Comparison of ENCODE assay signal across 20 cellular contexts in genomic region chr7:130361681-130362080, GRCh38. TPM values are rescaled to one million over a fixed set of nuclear protein-coding genes. Genes with fewer than 3 reads are reported as not detected.
DNase-seq lines count a peak whose midpoint lies in the region; ATAC-seq and TF ChIP-seq lines count a peak whose summit lies in the region.
"Had no signal": no experiment of that assay in that cellular context is flagged by ENCODE, and none has a peak within 500 bp of the region (broad histone marks: within the 10 kb centered on the region; RNA-seq: fewer than 3 reads in every experiment).

No MANE protein-coding gene starts in this region.

- H3K27ac ChIP-seq in neuronal stem cell (replicated peaks; ENCODE audit: low read length) (no peak overlapping the region), OCI-LY7 (ENCODE audit: low read depth, low read length, poor library complexity, severe bottlenecking) (no peak overlapping the region)
- H3K27ac ChIP-seq: BLaER1 had no signal

- peaks cover 3 to 13% of the 10 kb centered on the region in 2 donors for H3K4me1 ChIP-seq in neuronal stem cell (ENCODE audit: control insufficient read depth in 2 of 2, insufficient read depth in 1 of 2, low read depth in 1 of 2, low read length in 2 of 2)
- no peaks in the 10 kb centered on the region for H3K4me1 ChIP-seq in OCI-LY7 (ENCODE audit: insufficient read depth, low read length, poor library complexity, severe bottlenecking)
- H3K4me1 ChIP-seq: BLaER1 had no signal

- no peaks in the 10 kb centered on the region for H3K9me2 ChIP-seq in OCI-LY7 (ENCODE audit: insufficient read depth, low read length)

- H4K91ac ChIP-seq in neuronal stem cell (ENCODE audit: low read depth, low read length, poor library complexity): no peak overlapping the region

- no peak overlapping the region for H3K27ac Mint-ChIP-seq in chondrocyte (ENCODE audit: unreplicated experiment)
- peak overlapping the region; percentile 31 for H3K27ac Mint-ChIP-seq in type B pancreatic cell
- H3K27ac Mint-ChIP-seq: CD8-positive, alpha-beta T cell; HFFc6; IgD-negative memory B cell had no signal

- H3K4me3 ChIP-seq in neuronal stem cell (ENCODE audit: low read length in 2 of 2) (no peak overlapping the region), OCI-LY7 (ENCODE audit: low read depth, low read length, poor library complexity, severe bottlenecking) (no peak overlapping the region)
- H3K4me3 ChIP-seq: BLaER1 had no signal

- DNase-seq in cardiac septum (ENCODE audit: low spot score) (peak; percentile 53), left cardiac atrium (no peak), chondrocyte (ENCODE audit: low spot score) (peak; percentile 63), neuronal stem cell (ENCODE audit: low spot score) (no peak), type B pancreatic cell (ENCODE audit: extremely low spot score, unreplicated experiment) (no peak), OCI-LY7 (ENCODE audit: low spot score) (no peak), CD1c-positive myeloid dendritic cell (ENCODE audit: extremely low spot score) (no peak), NCI-H2227 (lab: John Stamatoyannopoulos, UW; ENCODE audit: unreplicated experiment) (no peak)
- DNase-seq: 8988T; Calu3; CD8-positive, alpha-beta T cell; DMS79 treated with DMSO at 0.1 percent for 48 hours; GF-D8; GOT3; HFFc6 had no signal

- BruUV-seq in OCI-LY7 (replicated peaks; lab: Mats Ljungman, UMichigan): no TSS peak

- no peaks in the 10 kb centered on the region for H3K79me1 ChIP-seq in neuronal stem cell (ENCODE audit: low read depth, low read length)

- no peak overlapping the region for H3K4ac ChIP-seq in neuronal stem cell (ENCODE audit: low read length)

- H3K79me2 ChIP-seq in OCI-LY7 (ENCODE audit: insufficient read depth, low read depth, low read length): no peaks in the 10 kb centered on the region

- intact Hi-C loops in cardiac septum (cut with DNase I): loop anchor here (10.0 kb wide), 1 partner anchor 83 kb away; the partner anchor contains the start of gene CEP41
- intact Hi-C loops in left cardiac atrium (cut with DNase I): no loop called here
- intact Hi-C loops in OCI-LY7 (cut with micrococcal nuclease; ENCODE audit: unreplicated experiment): no loop called here

- peak overlapping the region; percentile 6 for H2AK5ac ChIP-seq in neuronal stem cell (ENCODE audit: low read depth, low read length)

- H3K4me2 ChIP-seq in neuronal stem cell (ENCODE audit: insufficient read depth, low read length, poor library complexity, severe bottlenecking) (no peak overlapping the region), OCI-LY7 (ENCODE audit: low read length) (no peak overlapping the region)
- H3K4me2 ChIP-seq: BLaER1 had no signal

- H2BK12ac ChIP-seq in neuronal stem cell (ENCODE audit: low read length): peak overlapping the region; percentile 41

- H3K4me1 Mint-ChIP-seq in chondrocyte (ENCODE audit: low read depth) (peaks cover 42% of the 10 kb centered on the region), type B pancreatic cell (ENCODE audit: unreplicated experiment) (peaks cover 34% of the 10 kb centered on the region)

- H3K9me3 ChIP-seq in neuronal stem cell (replicated peaks in 1 of 2; ENCODE audit: control insufficient read depth in 2 of 2, insufficient read depth in 1 of 2, low read depth in 1 of 2, low read length in 2 of 2): peaks cover 7 to 15% of the 10 kb centered on the region in 2 donors
- no peaks in the 10 kb centered on the region for H3K9me3 ChIP-seq in OCI-LY7 (ENCODE audit: low read length)

- H3K36me3 Mint-ChIP-seq in chondrocyte (ENCODE audit: low read depth) (peaks cover 9% of the 10 kb centered on the region), type B pancreatic cell (peaks cover 10% of the 10 kb centered on the region)
- H3K36me3 Mint-ChIP-seq: CD14-positive monocyte; CD8-positive, alpha-beta T cell had no signal

- no CpG with 5 or more reads among the region's 7 CpGs for WGBS in neuronal stem cell (ENCODE audit: extremely low coverage in 2 of 2, insufficient read length in 2 of 2, insufficient replicate concordance in 1 of 2), 2 donors

- no peaks in the 10 kb centered on the region for H3K27me3 ChIP-seq in neuronal stem cell (ENCODE audit: control insufficient read depth in 3 of 3, insufficient read depth in 3 of 3, low read depth in 1 of 3, low read length in 3 of 3)
- H3K27me3 ChIP-seq: BLaER1 had no signal

- H3K9me3 Mint-ChIP-seq in chondrocyte (ENCODE audit: low read depth) (peaks cover 19% of the 10 kb centered on the region), type B pancreatic cell (peaks cover 5% of the 10 kb centered on the region)

- no peak overlapping the region for H2AFZ ChIP-seq in neuronal stem cell (ENCODE audit: low read length)
- H2AFZ ChIP-seq in OCI-LY7 (ENCODE audit: low read length): no peak overlapping the region

- TF ChIP-seq CTCF in chondrocyte (IDR thresholded peaks at IDR 0.05) (no peak), type B pancreatic cell (conservative IDR thresholded peaks at IDR 0.05) (no peak), OCI-LY7 (conservative IDR thresholded peaks at IDR 0.05; ENCODE audit: low read length) (no peak)

- ATAC-seq in left cardiac atrium: no peak
- ATAC-seq: CD8-positive, alpha-beta T cell; HCT116 had no signal

- no peak overlapping the region for H3K4me3 Mint-ChIP-seq in chondrocyte (ENCODE audit: unreplicated experiment)
- H3K4me3 Mint-ChIP-seq in type B pancreatic cell: no peak overlapping the region
- H3K4me3 Mint-ChIP-seq: CD14-positive monocyte; CD8-positive, alpha-beta T cell; HFFc6; IgD-negative memory B cell had no signal

- H3K27me3 Mint-ChIP-seq in chondrocyte (ENCODE audit: low read depth) (no peaks in the 10 kb centered on the region), type B pancreatic cell (no peaks in the 10 kb centered on the region)

- no peak overlapping the region for H3K14ac ChIP-seq in neuronal stem cell (ENCODE audit: low read length)

- H4K8ac ChIP-seq in neuronal stem cell (ENCODE audit: low read depth, low read length): no peak overlapping the region

- no peak overlapping the region for H3K23ac ChIP-seq in neuronal stem cell (ENCODE audit: low read depth, low read length, poor library complexity)

- no peak overlapping the region for H2BK15ac ChIP-seq in neuronal stem cell (ENCODE audit: low read length)

- no peak overlapping the region for H2BK5ac ChIP-seq in neuronal stem cell (ENCODE audit: low read length)

- POLR2A ChIA-PET in OCI-LY7 (lab: Charles Lee): no interaction called here

- H3K36me3 ChIP-seq in neuronal stem cell (replicated peaks in 1 of 2; ENCODE audit: control insufficient read depth in 2 of 2, insufficient read depth in 2 of 2, low read length in 2 of 2) (no peaks in the 10 kb centered on the region), OCI-LY7 (ENCODE audit: insufficient read depth, low read length) (no peaks in the 10 kb centered on the region)
- H3K36me3 ChIP-seq: BLaER1 had no signal

- CTCF ChIA-PET in OCI-LY7 (lab: Charles Lee; ENCODE audit: unreplicated experiment): no interaction called here

- no peak overlapping the region for H3K9ac ChIP-seq in neuronal stem cell (ENCODE audit: low read depth, low read length, poor library complexity)
- H3K9ac ChIP-seq: BLaER1 had no signal

- H2BK120ac ChIP-seq in neuronal stem cell (ENCODE audit: low read depth, low read length): no peak overlapping the region

- peak overlapping the region; percentile 46 for H3K18ac ChIP-seq in neuronal stem cell (ENCODE audit: low read length)

- H4K20me1 ChIP-seq in OCI-LY7 (ENCODE audit: insufficient read depth, low read length): no peaks in the 10 kb centered on the region
- H4K20me1 ChIP-seq: BLaER1 had no signal

RNA-seq across cellular contexts. Expression of gene CPA5, which starts 17.1 kb away (rescaled TPM):
- total RNA-seq in cardiac septum (not detected), left cardiac atrium (not detected), chondrocyte (not detected in 3 replicates), type B pancreatic cell (ENCODE audit: low replicate concordance) (0.68 TPM in 1 of 2 replicates, not detected in the other), OCI-LY7 (2022) (not detected in 2 replicates)
- 0.11 TPM for polyA plus RNA-seq in neuronal stem cell (2013, experiment 1 of 2)
- 0.03 TPM for polyA plus RNA-seq in neuronal stem cell (2013, experiment 2 of 2)
- not detected in 2 replicates for total RNA-seq in OCI-LY7 (2014; rRNA removed; shearing (Covaris generic))
- total RNA-seq: A673; Calu3; CD8-positive, alpha-beta T cell; HFFc6 had no signal
- polyA plus RNA-seq: CD14-positive monocyte, IgD-negative memory B cell had no signal

RNA-seq across cellular contexts. Expression of gene CPA1, which starts 18.6 kb away (rescaled TPM):
- total RNA-seq in cardiac septum (not detected), left cardiac atrium (under 1 TPM; 0.29 TPM), chondrocyte (0.20 TPM in 1 of 3 replicates, not detected in the others), type B pancreatic cell (ENCODE audit: low replicate concordance) (0.41 TPM in 1 of 2 replicates, not detected in the other), OCI-LY7 (2022) (not detected in 2 replicates)
- polyA plus RNA-seq in neuronal stem cell (2013, experiment 1 of 2): 0.22 TPM
- 0.08 TPM for polyA plus RNA-seq in neuronal stem cell (2013, experiment 2 of 2)
- total RNA-seq in OCI-LY7 (2014; rRNA removed; shearing (Covaris generic)): not detected in 2 replicates
- total RNA-seq: A673; Calu3; CD8-positive, alpha-beta T cell; HFFc6 had no signal
- polyA plus RNA-seq: CD14-positive monocyte, IgD-negative memory B cell had no signal

Comparison
In these comparisons a context has a peak if more than half of its experiments do, and no peak if none do; other contexts are left out.
1. DNase-seq: peak in cardiac septum (single experiment) and chondrocyte (single experiment); none in left cardiac atrium (single experiment), neuronal stem cell (single experiment), type B pancreatic cell (single experiment), OCI-LY7 (single experiment), CD1c-positive myeloid dendritic cell (single experiment) and NCI-H2227 (single experiment).